ENCODE assay signal across 9 cellular contexts in genomic region chr10:100637785-100638184, GRCh38.
DNase-seq lines count a peak whose midpoint lies in the region; ATAC-seq and TF ChIP-seq lines count a peak whose summit lies in the region.
"Had no signal": no experiment of that assay in that cellular context is flagged by ENCODE, and none has a peak within 500 bp of the region (broad histone marks: within the 10 kb centered on the region; RNA-seq: fewer than 3 reads in every experiment).

No MANE protein-coding gene starts in this region.

- H3K27me3 ChIP-seq in DOHH2 (ENCODE audit: control insufficient read depth, low read length): peaks cover 30% of the 10 kb centered on the region
- H3K27me3 ChIP-seq in lower lobe of right lung (ENCODE audit: low read depth): peaks cover 64% of the 10 kb centered on the region
- H3K27me3 ChIP-seq in colonic mucosa: peaks cover 8% of the 10 kb centered on the region
- peaks cover 0 to 3% of the 10 kb centered on the region in 2 donors for H3K27me3 ChIP-seq in right atrium auricular region

- POLR2A ChIA-PET in activated CD8-positive, alpha-beta T cell treated with anti-CD3 and anti-CD28 coated beads for 36 hours (lab: Charles Lee): no interaction called here

- H3K27ac Mint-ChIP-seq in activated CD8-positive, alpha-beta T cell treated with anti-CD3 and anti-CD28 coated beads for 36 hours: no peak overlapping the region
- H3K27ac Mint-ChIP-seq: memory B cell had no signal

- DNase-seq in HK-2 (ENCODE audit: unreplicated experiment): peak; percentile 29
- DNase-seq in activated CD8-positive, alpha-beta T cell treated with anti-CD3 and anti-CD28 coated beads for 36 hours: peak; percentile 46
- no peak for DNase-seq in lower lobe of right lung
- DNase-seq in colonic mucosa: no peak
- DNase-seq in right atrium auricular region (ENCODE audit: low spot score): no peak
- no peak for DNase-seq in activated CD4-positive, alpha-beta T cell treated with anti-CD3 and anti-CD28 coated beads, Interleukin-2, amount 50 U/mL, for 4 hours

- intact Hi-C loops in activated CD8-positive, alpha-beta T cell treated with anti-CD3 and anti-CD28 coated beads for 36 hours (cut with micrococcal nuclease): no loop called here
- intact Hi-C loops in lower lobe of right lung (cut with DNase I) (no loop called here), colonic mucosa (cut with DNase I) (no loop called here)

- H3K9me3 Mint-ChIP-seq in activated CD8-positive, alpha-beta T cell treated with anti-CD3 and anti-CD28 coated beads for 36 hours: no peaks in the 10 kb centered on the region

- H3K27ac ChIP-seq in DOHH2 (ENCODE audit: low read depth, low read length) (no peak overlapping the region), lower lobe of right lung (no peak overlapping the region), colonic mucosa (no peak overlapping the region), right atrium auricular region (no peak overlapping the region)

- peaks cover 50% of the 10 kb centered on the region for H3K27me3 Mint-ChIP-seq in activated CD8-positive, alpha-beta T cell treated with anti-CD3 and anti-CD28 coated beads for 36 hours

- TF ChIP-seq CTCF in DOHH2 (IDR thresholded peaks at IDR 0.05; ENCODE audit: low read depth, low read length, poor library complexity, severe bottlenecking) (peak; percentile 60), lower lobe of right lung (IDR thresholded peaks at IDR 0.05) (no peak), colonic mucosa (IDR thresholded peaks at IDR 0.05) (no peak), right atrium auricular region (IDR thresholded peaks at IDR 0.05) (no peak)
- peak; percentile 18 for TF ChIP-seq CTCF in activated CD8-positive, alpha-beta T cell treated with anti-CD3 and anti-CD28 coated beads for 36 hours (IDR thresholded peaks at IDR 0.05)

- ATAC-seq in activated CD8-positive, alpha-beta T cell treated with anti-CD3 and anti-CD28 coated beads for 36 hours: peak; percentile 56
- ATAC-seq in lower lobe of right lung: peak; percentile 8 to 12
- no peak for ATAC-seq in HG03025 (IDR thresholded peaks at IDR 0.05; ENCODE audit: low FRiP score, unreplicated experiment)

- no peak overlapping the region for H3K4me3 Mint-ChIP-seq in activated CD8-positive, alpha-beta T cell treated with anti-CD3 and anti-CD28 coated beads for 36 hours
- H3K4me3 Mint-ChIP-seq: memory B cell had no signal

- no peaks in the 10 kb centered on the region for H3K4me1 ChIP-seq in DOHH2 (ENCODE audit: control insufficient read depth, low read length)
- no peaks in the 10 kb centered on the region for H3K4me1 ChIP-seq in lower lobe of right lung
- H3K4me1 ChIP-seq in colonic mucosa: no peaks in the 10 kb centered on the region
- no peaks in the 10 kb centered on the region for H3K4me1 ChIP-seq in right atrium auricular region

- H3F3A ChIP-seq in DOHH2 (ENCODE audit: control insufficient read depth, insufficient read depth): no peaks in the 10 kb centered on the region

- peaks cover 8% of the 10 kb centered on the region for H3K4me1 Mint-ChIP-seq in activated CD8-positive, alpha-beta T cell treated with anti-CD3 and anti-CD28 coated beads for 36 hours (ENCODE audit: low read depth)

- CTCF ChIA-PET in activated CD8-positive, alpha-beta T cell treated with anti-CD3 and anti-CD28 coated beads for 36 hours (lab: Charles Lee): interaction anchor here (0.6 to 1.6 kb wide), 3 partner anchors 75 to 106 kb away, joined by 3 to 4 read pairs (median 3); no protein-coding TSS in a partner anchor

- no peak overlapping the region for H3K4me2 ChIP-seq in DOHH2 (ENCODE audit: low read length)

- H3K79me2 ChIP-seq in DOHH2 (ENCODE audit: control insufficient read depth, low read length): no peaks in the 10 kb centered on the region

- no peaks in the 10 kb centered on the region for H3K36me3 ChIP-seq in DOHH2 (ENCODE audit: control insufficient read depth, low read length)
- no peaks in the 10 kb centered on the region for H3K36me3 ChIP-seq in lower lobe of right lung
- H3K36me3 ChIP-seq in colonic mucosa: no peaks in the 10 kb centered on the region
- H3K36me3 ChIP-seq in right atrium auricular region: no peaks in the 10 kb centered on the region

- H3K9me2 ChIP-seq in DOHH2 (replicated peaks; ENCODE audit: control insufficient read depth, low read length): no peaks in the 10 kb centered on the region

- H4K20me1 ChIP-seq in DOHH2 (ENCODE audit: control insufficient read depth, insufficient read depth, low read depth, low read length): no peaks in the 10 kb centered on the region

- H3K9me3 ChIP-seq in DOHH2 (ENCODE audit: control insufficient read depth, insufficient read depth, low read length) (no peaks in the 10 kb centered on the region), lower lobe of right lung (no peaks in the 10 kb centered on the region), colonic mucosa (no peaks in the 10 kb centered on the region), right atrium auricular region (no peaks in the 10 kb centered on the region)

- H3K9ac ChIP-seq in colonic mucosa (ENCODE audit: low read depth in 2 of 2, low read length in 2 of 2): no peak overlapping the region

- H3K4me3 ChIP-seq in DOHH2 (ENCODE audit: low read length) (no peak overlapping the region), lower lobe of right lung (no peak overlapping the region), colonic mucosa (no peak overlapping the region), right atrium auricular region (no peak overlapping the region)

- H3K36me3 Mint-ChIP-seq in activated CD8-positive, alpha-beta T cell treated with anti-CD3 and anti-CD28 coated beads for 36 hours (ENCODE audit: low read depth): no peaks in the 10 kb centered on the region
- H3K36me3 Mint-ChIP-seq: memory B cell had no signal

Comparison
In these comparisons a context has a peak if more than half of its experiments do, and no peak if none do; other contexts are left out.
1. CTCF ChIP-seq: peak in DOHH2 (single experiment) and activated CD8-positive, alpha-beta T cell treated with anti-CD3 and anti-CD28 coated beads for 36 hours (single experiment); none in lower lobe of right lung (single experiment), colonic mucosa (single experiment) and right atrium auricular region (0 of 2).
2. DNase-seq: peak in HK-2 (single experiment) and activated CD8-positive, alpha-beta T cell treated with anti-CD3 and anti-CD28 coated beads for 36 hours (single experiment); none in lower lobe of right lung (single experiment), colonic mucosa (single experiment), right atrium auricular region (single experiment) and activated CD4-positive, alpha-beta T cell treated with anti-CD3 and anti-CD28 coated beads, Interleukin-2, amount 50 U/mL, for 4 hours (0 of 2).